In genomic region chr12:116278667-116279066, GRCh38 we compare ENCODE assay signal across 7 cellular contexts. TPM values are rescaled to one million over a fixed set of nuclear protein-coding genes. Genes with fewer than 3 reads are reported as not detected.
DNase-seq lines count a peak whose midpoint lies in the region; ATAC-seq and TF ChIP-seq lines count a peak whose summit lies in the region.

No MANE protein-coding gene starts in this region.

- peak overlapping the region; percentile 83 for H3K4me3 Mint-ChIP-seq in activated T-helper 2 cell treated with anti-CD3 and anti-CD28 coated beads, Interferon-gamma antibody, Interleukin-2, Interleukin-4, amounts not matched to agents 10 μg/mL and 5 μg/mL and 100 μg/mL, durations not matched to agents 14 hours and 24 hours and 36 hours (ENCODE audit: low read depth)

- no peak overlapping the region for H3K9ac ChIP-seq in neural cell (ENCODE audit: low read length)

- H3F3A ChIP-seq in neural cell (ENCODE audit: insufficient read depth, low read length, poor library complexity, severe bottlenecking), result peaks cover 3% of the 10 kb centered on the region

- no peak overlapping the region for H3K27ac Mint-ChIP-seq in activated T-helper 2 cell treated with anti-CD3 and anti-CD28 coated beads, Interferon-gamma antibody, Interleukin-2, Interleukin-4, amounts not matched to agents 10 μg/mL and 5 μg/mL and 100 μg/mL, durations not matched to agents 14 hours and 24 hours and 36 hours

- TF ChIP-seq CTCF in HL-60 (IDR thresholded peaks at IDR 0.05; ENCODE audit: insufficient read depth, low read length) (no peak), neural cell (IDR thresholded peaks at IDR 0.05; ENCODE audit: poor library complexity, severe bottlenecking) (no peak)

- H3K27ac ChIP-seq in HL-60 (replicated peaks), result peak overlapping the region; percentile 64
- no peak overlapping the region for H3K27ac ChIP-seq in neural cell (ENCODE audit: low read length)
- no peak overlapping the region for H3K27ac ChIP-seq in caudate nucleus (ENCODE audit: low read depth, low read length)

- H3K9me3 ChIP-seq in neural cell (ENCODE audit: low read length), result no peaks in the 10 kb centered on the region

- peaks cover 15% of the 10 kb centered on the region for H4K20me1 ChIP-seq in neural cell (ENCODE audit: insufficient read depth)

- no peak overlapping the region for H2AFZ ChIP-seq in neural cell (ENCODE audit: low read depth, low read length)

- peaks cover 28% of the 10 kb centered on the region for H3K79me2 ChIP-seq in neural cell (replicated peaks; ENCODE audit: insufficient read depth, low read length)

- no peaks in the 10 kb centered on the region for H3K27me3 ChIP-seq in HL-60 (ENCODE audit: insufficient read depth, poor library complexity, severe bottlenecking)
- H3K27me3 ChIP-seq in neural cell (ENCODE audit: insufficient read depth, low read depth, low read length), result no peaks in the 10 kb centered on the region

- no peak for TF ChIP-seq RAD21 in neural cell (conservative IDR thresholded peaks at IDR 0.05)

- peak; percentile 13 for DNase-seq in Daoy (ENCODE audit: low read depth)
- DNase-seq in HL-60 (ENCODE audit: low read depth in 1 of 2, low spot score in 1 of 2), result peak in 1 of 2 experiments; percentile 47
- DNase-seq in activated T-helper 2 cell treated with anti-CD3 and anti-CD28 coated beads, Interferon-gamma antibody, Interleukin-2, Interleukin-4, amounts not matched to agents 10 μg/mL and 5 μg/mL and 100 μg/mL, durations not matched to agents 14 hours and 24 hours and 36 hours (ENCODE audit: low spot score), result no peak
- DNase-seq in AML-193 (lab: John Stamatoyannopoulos, UW), result no peak
- no peak for DNase-seq in caudate nucleus (lab: John Stamatoyannopoulos, UW)

- intact Hi-C loops in activated T-helper 2 cell treated with anti-CD3 and anti-CD28 coated beads, Interferon-gamma antibody, Interleukin-2, Interleukin-4, amounts not matched to agents 10 μg/mL and 5 μg/mL and 100 μg/mL, durations not matched to agents 14 hours and 24 hours and 36 hours (cut with micrococcal nuclease), result loop anchor here (5.0 to 10.0 kb wide), 7 partner anchors 41 to 324 kb away; no protein-coding TSS in a partner anchor

- H3K9me3 Mint-ChIP-seq in activated T-helper 2 cell treated with anti-CD3 and anti-CD28 coated beads, Interferon-gamma antibody, Interleukin-2, Interleukin-4, amounts not matched to agents 10 μg/mL and 5 μg/mL and 100 μg/mL, durations not matched to agents 14 hours and 24 hours and 36 hours, result no peaks in the 10 kb centered on the region

- ATAC-seq in HG03439 (IDR thresholded peaks at IDR 0.05; ENCODE audit: unreplicated experiment), result no peak

- no peaks in the 10 kb centered on the region for H3K36me3 Mint-ChIP-seq in activated T-helper 2 cell treated with anti-CD3 and anti-CD28 coated beads, Interferon-gamma antibody, Interleukin-2, Interleukin-4, amounts not matched to agents 10 μg/mL and 5 μg/mL and 100 μg/mL, durations not matched to agents 14 hours and 24 hours and 36 hours (ENCODE audit: low read depth)

- peaks cover 46% of the 10 kb centered on the region for H3K4me1 Mint-ChIP-seq in activated T-helper 2 cell treated with anti-CD3 and anti-CD28 coated beads, Interferon-gamma antibody, Interleukin-2, Interleukin-4, amounts not matched to agents 10 μg/mL and 5 μg/mL and 100 μg/mL, durations not matched to agents 14 hours and 24 hours and 36 hours (ENCODE audit: low read depth)

- no peak overlapping the region for H3K4me3 ChIP-seq in HL-60 (replicated peaks; ENCODE audit: insufficient read depth, low read length)
- H3K4me3 ChIP-seq in neural cell (ENCODE audit: low read length), result peak overlapping the region; percentile 63

- H3K36me3 ChIP-seq in neural cell (ENCODE audit: insufficient read depth, low read length), result no peaks in the 10 kb centered on the region

- H3K4me2 ChIP-seq in neural cell (ENCODE audit: low read length), result no peak overlapping the region

- no peaks in the 10 kb centered on the region for H3K9me2 ChIP-seq in neural cell (ENCODE audit: insufficient read depth, low read length)

- no peak for TF ChIP-seq EP300 in neural cell (conservative IDR thresholded peaks at IDR 0.05; ENCODE audit: poor library complexity, severe bottlenecking)

- peaks cover 6% of the 10 kb centered on the region for H3K27me3 Mint-ChIP-seq in activated T-helper 2 cell treated with anti-CD3 and anti-CD28 coated beads, Interferon-gamma antibody, Interleukin-2, Interleukin-4, amounts not matched to agents 10 μg/mL and 5 μg/mL and 100 μg/mL, durations not matched to agents 14 hours and 24 hours and 36 hours (ENCODE audit: low read depth)

TF ChIP-seq in neural cell, 6 proteins besides CTCF, POLR2A, EP300 and RAD21:
- no peak for TF ChIP-seq MXI1 (conservative IDR thresholded peaks at IDR 0.05; ENCODE audit: poor library complexity, severe bottlenecking)
- no peak for TF ChIP-seq POLR2AphosphoS5 (IDR thresholded peaks at IDR 0.05)
- no peak for TF ChIP-seq TAF1 (IDR thresholded peaks at IDR 0.05; ENCODE audit: low read depth)

RNA-seq across cellular contexts. Expression of gene MED13L, which starts 1.2 kb away (rescaled TPM):
- 31.6 and 36.2 TPM in 2 replicates for total RNA-seq in Daoy (2014; rRNA removed; shearing (Covaris generic))
- 49.0 and 52.5 TPM in 2 replicates for total RNA-seq in activated T-helper 2 cell treated with anti-CD3 and anti-CD28 coated beads, Interferon-gamma antibody, Interleukin-2, Interleukin-4, amounts not matched to agents 10 μg/mL and 5 μg/mL and 100 μg/mL, durations not matched to agents 14 hours and 24 hours and 36 hours
- 34.0 and 38.9 TPM in 2 replicates for polyA plus RNA-seq in neural cell
- 287 and 346 TPM in 2 replicates for polyA minus RNA-seq in neural cell
